In genomic region chr1:12811409-12811784, GRCh38 we compare ENCODE assay signal across 21 cellular contexts. TPM values are rescaled to one million over a fixed set of nuclear protein-coding genes. Genes with fewer than 3 reads are reported as not detected.
"Had no signal": no experiment of that assay in that cellular context is flagged by ENCODE, and none has a peak within 500 bp of the region (broad histone marks: within the 10 kb centered on the region; RNA-seq: fewer than 3 reads in every experiment).

No MANE protein-coding gene starts in this region.

- ATAC-seq: activated naive CD4-positive, alpha-beta T cell treated with anti-CD3 and anti-CD28 coated beads, Interleukin-2, amount 50 U/mL, for 72 hours; activated T-cell treated with anti-CD3 and anti-CD28 coated beads, Interleukin-2, amount 50 U/mL, for 72 hours; effector memory CD8-positive, alpha-beta T cell; sciatic nerve; T-helper 17 cell had no signal

- H3K27me3 ChIP-seq: adrenal gland, testis had no signal

- H3K27ac ChIP-seq: adrenal gland, lower lobe of right lung, stomach, testis, WERI-Rb-1 had no signal

- H3K9me3 ChIP-seq: adrenal gland, lower lobe of right lung, stomach, testis had no signal

- H3K4me3 ChIP-seq: adrenal gland, lower lobe of right lung, smooth muscle cell, stomach, testis had no signal

- FAIRE-seq: islet of Langerhans had no signal

- DNase-seq: activated CD4-positive, alpha-beta T cell treated with anti-CD3 and anti-CD28 coated beads for 1 hour; activated CD4-positive, alpha-beta T cell treated with anti-CD3 and anti-CD28 coated beads, Interleukin-2, amount 50 U/mL, for 4 hours; activated effector memory CD4-positive, alpha-beta T cell treated with anti-CD3 and anti-CD28 coated beads, Interleukin-2, amount 50 U/mL, for 16 hours; activated T-cell treated with anti-CD3 and anti-CD28 coated beads, Interleukin-2, amount 50 U/mL, for 72 hours; adrenal gland; effector memory CD8-positive, alpha-beta T cell; foreskin melanocyte; glutamatergic neuron; hippocampal formation; lower lobe of right lung; stimulated activated CD4-positive, alpha-beta T cell treated with anti-CD3 and anti-CD28 coated beads, Interleukin-4, amount 100 ng/mL, for 1 hour; stomach; T-helper 17 cell; testis; WERI-Rb-1 had no signal

- H3K4me1 ChIP-seq: adrenal gland, lower lobe of right lung, stomach, testis had no signal

- H3K36me3 ChIP-seq: adrenal gland, lower lobe of right lung, stomach, WERI-Rb-1 had no signal

- H3K4me2 ChIP-seq: smooth muscle cell had no signal

RNA-seq across cellular contexts. Expression of gene PRAMEF11, which starts 19.8 kb away (rescaled TPM):
- total RNA-seq: activated CD8-positive, alpha-beta memory T cell treated with anti-CD3 and anti-CD28 coated beads for 36 hours; activated naive CD4-positive, alpha-beta T cell treated with anti-CD3 and anti-CD28 coated beads, Interleukin-2, amount 50 U/mL, for 72 hours; activated T-cell treated with anti-CD3 and anti-CD28 coated beads, Interleukin-2, amount 50 U/mL, for 72 hours; adrenal gland; dermis microvascular lymphatic vessel endothelial cell; lower lobe of right lung; sciatic nerve; smooth muscle cell; stomach; T-helper 17 cell; testis had no signal
- polyA plus RNA-seq: adrenal gland, smooth muscle cell, stomach had no signal

RNA-seq across cellular contexts. Expression of gene PRAMEF1, which starts 20.2 kb away (rescaled TPM):
- total RNA-seq: activated CD8-positive, alpha-beta memory T cell treated with anti-CD3 and anti-CD28 coated beads for 36 hours; activated naive CD4-positive, alpha-beta T cell treated with anti-CD3 and anti-CD28 coated beads, Interleukin-2, amount 50 U/mL, for 72 hours; activated T-cell treated with anti-CD3 and anti-CD28 coated beads, Interleukin-2, amount 50 U/mL, for 72 hours; adrenal gland; dermis microvascular lymphatic vessel endothelial cell; lower lobe of right lung; sciatic nerve; smooth muscle cell; stomach; T-helper 17 cell; testis had no signal
- polyA plus RNA-seq: adrenal gland, smooth muscle cell, stomach had no signal

RNA-seq across cellular contexts. Expression of gene HNRNPCL1, which starts 37.1 kb away (rescaled TPM):
- total RNA-seq: activated CD8-positive, alpha-beta memory T cell treated with anti-CD3 and anti-CD28 coated beads for 36 hours; activated naive CD4-positive, alpha-beta T cell treated with anti-CD3 and anti-CD28 coated beads, Interleukin-2, amount 50 U/mL, for 72 hours; activated T-cell treated with anti-CD3 and anti-CD28 coated beads, Interleukin-2, amount 50 U/mL, for 72 hours; adrenal gland; dermis microvascular lymphatic vessel endothelial cell; lower lobe of right lung; sciatic nerve; smooth muscle cell; stomach; T-helper 17 cell had no signal
- polyA plus RNA-seq: adrenal gland, smooth muscle cell, stomach had no signal

RNA-seq across cellular contexts. Expression of gene PRAMEF12, which starts 37.9 kb away (rescaled TPM):
- total RNA-seq: activated CD8-positive, alpha-beta memory T cell treated with anti-CD3 and anti-CD28 coated beads for 36 hours; activated naive CD4-positive, alpha-beta T cell treated with anti-CD3 and anti-CD28 coated beads, Interleukin-2, amount 50 U/mL, for 72 hours; activated T-cell treated with anti-CD3 and anti-CD28 coated beads, Interleukin-2, amount 50 U/mL, for 72 hours; adrenal gland; dermis microvascular lymphatic vessel endothelial cell; lower lobe of right lung; sciatic nerve; smooth muscle cell; stomach; T-helper 17 cell had no signal
- polyA plus RNA-seq: adrenal gland, smooth muscle cell, stomach had no signal

RNA-seq across cellular contexts. Expression of gene PRAMEF2, which starts 45.5 kb away (rescaled TPM):
- total RNA-seq: activated CD8-positive, alpha-beta memory T cell treated with anti-CD3 and anti-CD28 coated beads for 36 hours; activated naive CD4-positive, alpha-beta T cell treated with anti-CD3 and anti-CD28 coated beads, Interleukin-2, amount 50 U/mL, for 72 hours; activated T-cell treated with anti-CD3 and anti-CD28 coated beads, Interleukin-2, amount 50 U/mL, for 72 hours; adrenal gland; dermis microvascular lymphatic vessel endothelial cell; lower lobe of right lung; sciatic nerve; smooth muscle cell; stomach; T-helper 17 cell had no signal
- polyA plus RNA-seq: adrenal gland, smooth muscle cell, stomach had no signal
